11 cellular contexts compared by ENCODE assay signal in genomic region chr12:6272300-6273208, GRCh38. TPM values are rescaled to one million over a fixed set of nuclear protein-coding genes. Genes with fewer than 3 reads are reported as not detected.
A peak's percentile ranks its signal among the peaks of the same experiment; 100 is the strongest.
DNase-seq lines count a peak whose midpoint lies in the region; ATAC-seq and TF ChIP-seq lines count a peak whose summit lies in the region.
"Had no signal": no experiment of that assay in that cellular context is flagged by ENCODE, and none has a peak within 500 bp of the region (broad histone marks: within the 10 kb centered on the region; RNA-seq: fewer than 3 reads in every experiment).

No MANE protein-coding gene starts in this region.

- H3K9me3 Mint-ChIP-seq in CD14-positive monocyte = no peaks in the 10 kb centered on the region
- H3K9me3 Mint-ChIP-seq: activated B cell treated with CpG ODN at 0.5 μM for 24 hours had no signal

- H3K9me3 ChIP-seq in lung (ENCODE audit: control insufficient read depth in 2 of 2, insufficient read depth in 1 of 2, low read length in 1 of 2) (no peaks in the 10 kb centered on the region), right cardiac atrium (ENCODE audit: control insufficient read depth, low read length) (no peaks in the 10 kb centered on the region)

- H3K27ac ChIP-seq in VCaP (peak overlapping the region; percentile 5; the same call in 1 of the 2 replicates), lung (ENCODE audit: low read depth in 1 of 2, low read length in 1 of 2) (peak overlapping the region in 1 of 2 donors; percentile 83), right cardiac atrium (ENCODE audit: low read length) (no peak overlapping the region)

- peaks cover 21 to 35% (median 24%) of the 10 kb centered on the region in 3 donors for H3K27me3 Mint-ChIP-seq in CD14-positive monocyte (ENCODE audit: low read depth in 3 of 3)

- no peaks in the 10 kb centered on the region for H3K4me1 Mint-ChIP-seq in CD14-positive monocyte
- H3K4me1 Mint-ChIP-seq: activated B cell treated with CpG ODN at 0.5 μM for 24 hours had no signal

- 55 to 85% methylated on average over 12 of the region's 12 CpGs for WGBS in lung, 2 donors
- 77% methylated on average over 12 of the region's 12 CpGs for WGBS in right cardiac atrium

- H3K4me1 ChIP-seq in lung (ENCODE audit: control insufficient read depth in 2 of 2, insufficient read depth in 2 of 2, low read length in 2 of 2) (peaks cover 0 to 15% of the 10 kb centered on the region in 2 donors), right cardiac atrium (ENCODE audit: control insufficient read depth, insufficient read depth, low read length) (peaks cover 3% of the 10 kb centered on the region)

- H3K27ac Mint-ChIP-seq in CD14-positive monocyte = peak overlapping the region in 1 of 7 donors; percentile 69
- H3K27ac Mint-ChIP-seq: activated B cell treated with CpG ODN at 0.5 μM for 24 hours had no signal

- TF ChIP-seq CTCF in VCaP (conservative IDR thresholded peaks at IDR 0.05) (no peak), lung (IDR thresholded peaks at IDR 0.05; ENCODE audit: control extremely low read depth, extremely low read depth) (no peak), CD14-positive monocyte (IDR thresholded peaks at IDR 0.05) (no peak)

- DNase-seq in AG20443 (ENCODE audit: low spot score) (peak; percentile 6), H4 (ENCODE audit: low spot score) (peak; percentile 92), lung (ENCODE audit: low spot score) (peak; percentile 72), DMS114 treated with DMSO at 0.1 percent for 48 hours (lab: John Stamatoyannopoulos, UW; ENCODE audit: unreplicated experiment) (no peak), right cardiac atrium (no peak), CD14-positive monocyte (ENCODE audit: low spot score) (no peak), retina (no peak)
- DNase-seq: activated B cell treated with CpG ODN at 0.5 μM for 24 hours, NCI-H69 had no signal

- no peaks in the 10 kb centered on the region for H3K36me3 ChIP-seq in lung (ENCODE audit: control insufficient read depth in 2 of 2, insufficient read depth in 2 of 2, low read length in 2 of 2)

- H3K4me3 ChIP-seq in lung (no peak overlapping the region), right cardiac atrium (ENCODE audit: low read length) (no peak overlapping the region)

- H3K4me3 Mint-ChIP-seq in CD14-positive monocyte = no peak overlapping the region
- H3K4me3 Mint-ChIP-seq: activated B cell treated with CpG ODN at 0.5 μM for 24 hours had no signal

- H3K27me3 ChIP-seq in lung (ENCODE audit: control insufficient read depth, insufficient read depth) (no peaks in the 10 kb centered on the region), right cardiac atrium (ENCODE audit: control insufficient read depth, insufficient read depth) (no peaks in the 10 kb centered on the region)

- intact Hi-C loops in right cardiac atrium (cut with DNase I) = loop anchor here in 1 of 4 donors (2.0 kb wide), 1 partner anchor 70 kb away; no protein-coding TSS in a partner anchor
- intact Hi-C loops in CD14-positive monocyte (cut with micrococcal nuclease) = no loop called here

- peaks cover 0 to 2% of the 10 kb centered on the region in 2 donors for H3K36me3 Mint-ChIP-seq in CD14-positive monocyte
- H3K36me3 Mint-ChIP-seq: brain had no signal

- ATAC-seq in lung (ENCODE audit: insufficient read depth, low FRiP score) = peak; percentile 63
- ATAC-seq in right cardiac atrium = no peak

RNA-seq across cellular contexts. Expression of gene PLEKHG6, which starts 37.9 kb away (rescaled TPM):
- 0.10 TPM in 1 of 2 replicates, not detected in the other for total RNA-seq in H4 (2014; rRNA removed; shearing (Covaris generic))
- total RNA-seq in lung (1 to 10 TPM; 1.6 to 2.9 TPM), right cardiac atrium (under 1 TPM in 1 of 4 donors, not detected in 3; 0.64 TPM)
- polyA plus RNA-seq in lung (1 to 10 TPM in 1 of 2 donors, under 1 TPM in 1; 0.74 to 2.9 TPM), right cardiac atrium (1.5 TPM), CD14-positive monocyte (not detected)
- total RNA-seq: activated B cell treated with CpG ODN at 0.5 μM for 24 hours had no signal

Comparison
In these comparisons a context has a peak if more than half of its experiments do, and no peak if none do; other contexts are left out.
1. DNase-seq: peak in AG20443 (single experiment), H4 (single experiment) and lung (single experiment); none in DMS114 treated with DMSO at 0.1 percent for 48 hours (single experiment), right cardiac atrium (0 of 3), CD14-positive monocyte (single experiment) and retina (single experiment).